In genomic region chrX:12460929-12461328, GRCh38 we compare ENCODE assay signal across 24 cellular contexts.
"Had no signal": no experiment of that assay in that cellular context is flagged by ENCODE, and none has a peak within 500 bp of the region (broad histone marks: within the 10 kb centered on the region; RNA-seq: fewer than 3 reads in every experiment).

No MANE protein-coding gene starts in this region.

- ATAC-seq: foreskin keratinocyte, gastroesophageal sphincter, heart left ventricle, left cardiac atrium, left lung, left ventricle myocardium superior, lower lobe of right lung, mucosa of descending colon had no signal

- H3K4me3 ChIP-seq: coronary artery, dorsolateral prefrontal cortex, esophagus muscularis mucosa, gastroesophageal sphincter, heart left ventricle, hepatocyte, left lung, lower lobe of right lung, mucosa of descending colon had no signal

- H3K27me3 ChIP-seq: esophagus muscularis mucosa, foreskin keratinocyte, gastroesophageal sphincter, heart left ventricle, hepatocyte, left lung had no signal

- H3K4me1 ChIP-seq: esophagus muscularis mucosa, foreskin keratinocyte, gastroesophageal sphincter, heart left ventricle, left lung, lower lobe of right lung had no signal

- H3K4me3 Mint-ChIP-seq: immature natural killer cell, mesothelial cell of epicardium, naive B cell had no signal

- H3K36me3 ChIP-seq: esophagus muscularis mucosa, gastroesophageal sphincter, heart left ventricle, left lung, lower lobe of right lung had no signal

- FAIRE-seq: endothelial cell of umbilical vein, frontal cortex had no signal

- H3K9me3 ChIP-seq: esophagus muscularis mucosa, gastroesophageal sphincter, heart left ventricle, left lung, lower lobe of right lung, mucosa of descending colon had no signal

- H3K27ac ChIP-seq: coronary artery, dorsolateral prefrontal cortex, esophagus muscularis mucosa, foreskin keratinocyte, gastroesophageal sphincter, heart left ventricle, hepatocyte, left lung, lower lobe of right lung had no signal

- H3K27ac Mint-ChIP-seq: immature natural killer cell, mesothelial cell of epicardium, naive B cell had no signal

- H3K4me1 Mint-ChIP-seq: immature natural killer cell, mesothelial cell of epicardium, naive B cell had no signal

- H3K4me2 ChIP-seq: hepatocyte had no signal

- DNase-seq: dermis blood vessel endothelial cell; dorsolateral prefrontal cortex; effector CD4-positive, alpha-beta T cell; effector memory CD4-positive, alpha-beta T cell; foreskin keratinocyte; heart left ventricle; hypothalamus; immature natural killer cell; islet precursor cell; kidney; left cardiac atrium; left lung; left ventricle myocardium superior; lower lobe of right lung; mesenchymal stem cell; mucosa of descending colon; naive B cell had no signal

- H3K36me3 Mint-ChIP-seq: immature natural killer cell, mesothelial cell of epicardium, naive B cell had no signal

- H3K79me2 ChIP-seq: hepatocyte had no signal

- H2AFZ ChIP-seq: hepatocyte had no signal
